In genomic region chr9:122159925-122160246, GRCh38 we compare ENCODE assay signal across 8 cellular contexts. TPM values are rescaled to one million over a fixed set of nuclear protein-coding genes. Genes with fewer than 3 reads are reported as not detected.
DNase-seq lines count a peak whose midpoint lies in the region; ATAC-seq, FAIRE-seq and TF ChIP-seq lines count a peak whose summit lies in the region.

No MANE protein-coding gene starts in this region.

- intact Hi-C loops in kidney (cut with DNase I): no loop called here

- peak overlapping the region; percentile 99 for H3K4me3 Mint-ChIP-seq in T-helper 2 cell treated with Interferon-gamma antibody and Interleukin-4, amounts not matched to agents 5 μg/mL and 100 μg/mL, for 36 hours
- peak overlapping the region; percentile 84 for H3K4me3 Mint-ChIP-seq in activated T-helper 17 cell treated with anti-CD3 and anti-CD28 coated beads, Interleukin-2, amount 50 U/mL, for 72 hours

- TF ChIP-seq CTCF in kidney (IDR thresholded peaks at IDR 0.05; ENCODE audit: borderline replicate concordance, extremely low read depth, insufficient read depth): no peak
- TF ChIP-seq CTCF in suprapubic skin (IDR thresholded peaks at IDR 0.05): no peak

- peaks cover 23% of the 10 kb centered on the region for H3K27me3 Mint-ChIP-seq in T-helper 2 cell treated with Interferon-gamma antibody and Interleukin-4, amounts not matched to agents 5 μg/mL and 100 μg/mL, for 36 hours (ENCODE audit: low read depth)
- peaks cover 17% of the 10 kb centered on the region for H3K27me3 Mint-ChIP-seq in activated T-helper 17 cell treated with anti-CD3 and anti-CD28 coated beads, Interleukin-2, amount 50 U/mL, for 72 hours

- FAIRE-seq in kidney (lab: Jason Lieb, UNC): no peak

- ATAC-seq in activated T-helper 17 cell treated with anti-CD3 and anti-CD28 coated beads, Interleukin-2, amount 50 U/mL, for 72 hours (replicated peaks): no peak

- peak overlapping the region in 1 of 2 donors; percentile 96 for H3K9ac ChIP-seq in kidney (ENCODE audit: low read length in 2 of 2)

- peaks cover 21% of the 10 kb centered on the region for H3K4me1 Mint-ChIP-seq in T-helper 2 cell treated with Interferon-gamma antibody and Interleukin-4, amounts not matched to agents 5 μg/mL and 100 μg/mL, for 36 hours (ENCODE audit: low read depth)
- peaks cover 22% of the 10 kb centered on the region for H3K4me1 Mint-ChIP-seq in activated T-helper 17 cell treated with anti-CD3 and anti-CD28 coated beads, Interleukin-2, amount 50 U/mL, for 72 hours

- H3K9me3 ChIP-seq in kidney (ENCODE audit: control insufficient read depth in 1 of 2, low read length in 2 of 2) (peaks cover 0 to 7% of the 10 kb centered on the region in 2 donors), suprapubic skin (no peaks in the 10 kb centered on the region)

- H3K4me1 ChIP-seq in kidney (ENCODE audit: control insufficient read depth in 1 of 2, insufficient read depth in 1 of 2, low read depth in 1 of 2, low read length in 2 of 2): peaks cover 0 to 9% of the 10 kb centered on the region in 2 donors
- H3K4me1 ChIP-seq in suprapubic skin: peaks cover 31% of the 10 kb centered on the region

- H3K27ac ChIP-seq in kidney (ENCODE audit: low read depth in 2 of 2, low read length in 2 of 2) (no peak overlapping the region), suprapubic skin (no peak overlapping the region)

- TF ChIP-seq EP300 in suprapubic skin (IDR thresholded peaks at IDR 0.05): no peak

- peaks cover 4% of the 10 kb centered on the region for H3K36me3 Mint-ChIP-seq in T-helper 2 cell treated with Interferon-gamma antibody and Interleukin-4, amounts not matched to agents 5 μg/mL and 100 μg/mL, for 36 hours (ENCODE audit: low read depth)
- peaks cover 6% of the 10 kb centered on the region for H3K36me3 Mint-ChIP-seq in activated T-helper 17 cell treated with anti-CD3 and anti-CD28 coated beads, Interleukin-2, amount 50 U/mL, for 72 hours (ENCODE audit: low read depth)

- H3K9me3 Mint-ChIP-seq in T-helper 2 cell treated with Interferon-gamma antibody and Interleukin-4, amounts not matched to agents 5 μg/mL and 100 μg/mL, for 36 hours: peaks cover 6% of the 10 kb centered on the region
- H3K9me3 Mint-ChIP-seq in activated T-helper 17 cell treated with anti-CD3 and anti-CD28 coated beads, Interleukin-2, amount 50 U/mL, for 72 hours: no peaks in the 10 kb centered on the region

- no peak for TF ChIP-seq POLR2A in suprapubic skin (IDR thresholded peaks at IDR 0.05)

- WGBS in suprapubic skin: 18% methylated on average over 6 of the region's 6 CpGs

- DNase-seq in T-helper 2 cell treated with Interferon-gamma antibody and Interleukin-4, amounts not matched to agents 5 μg/mL and 100 μg/mL, for 36 hours (ENCODE audit: low spot score): no peak
- DNase-seq in T-helper 2 cell (no peak), kidney (no peak), suprapubic skin (ENCODE audit: low spot score in 2 of 2) (no peak), inferior parietal cortex (ENCODE audit: extremely low spot score) (no peak), DMS 273 (lab: John Stamatoyannopoulos, UW; ENCODE audit: unreplicated experiment) (no peak), middle frontal gyrus (ENCODE audit: extremely low spot score, low spot score) (no peak)

- no peaks in the 10 kb centered on the region for H3K27me3 ChIP-seq in suprapubic skin

- H3K4me3 ChIP-seq in kidney (ENCODE audit: low read length in 2 of 2): peak overlapping the region; percentile 97 to 99
- peak overlapping the region; percentile 100 for H3K4me3 ChIP-seq in suprapubic skin

- H3K36me3 ChIP-seq in kidney (ENCODE audit: control insufficient read depth in 1 of 2, insufficient read depth in 2 of 2, low read length in 2 of 2): no peaks in the 10 kb centered on the region
- H3K36me3 ChIP-seq in suprapubic skin: no peaks in the 10 kb centered on the region

- peak overlapping the region; percentile 95 for H3K27ac Mint-ChIP-seq in T-helper 2 cell treated with Interferon-gamma antibody and Interleukin-4, amounts not matched to agents 5 μg/mL and 100 μg/mL, for 36 hours
- H3K27ac Mint-ChIP-seq in activated T-helper 17 cell treated with anti-CD3 and anti-CD28 coated beads, Interleukin-2, amount 50 U/mL, for 72 hours: peak overlapping the region; percentile 92

RNA-seq across cellular contexts. Expression of gene MORN5, which starts 0.2 kb away (rescaled TPM):
- total RNA-seq in activated T-helper 17 cell treated with anti-CD3 and anti-CD28 coated beads, Interleukin-2, amount 50 U/mL, for 72 hours: not detected
- total RNA-seq in kidney: 1.6 TPM
- polyA plus RNA-seq in kidney (ENCODE audit: insufficient read depth, low read depth, low replicate concordance): 5.6 TPM
- total RNA-seq in suprapubic skin: not detected

RNA-seq across cellular contexts. Expression of gene NDUFA8, which starts 0.3 kb away (rescaled TPM):
- 10 to 100 TPM; 36.8 to 59.0 TPM for total RNA-seq in activated T-helper 17 cell treated with anti-CD3 and anti-CD28 coated beads, Interleukin-2, amount 50 U/mL, for 72 hours
- total RNA-seq in kidney (42.5 TPM), suprapubic skin (10 to 100 TPM; 16.3 to 34.4 (median 30.2) TPM)
- 264 TPM for polyA plus RNA-seq in kidney (ENCODE audit: insufficient read depth, low read depth, low replicate concordance)
